Comparison of ENCODE assay signal across 8 cellular contexts in genomic region chr1:25906644-25907300, GRCh38. TPM values are rescaled to one million over a fixed set of nuclear protein-coding genes. Genes with fewer than 3 reads are reported as not detected.
A peak's percentile ranks its signal among the peaks of the same experiment; 100 is the strongest.
DNase-seq lines count a peak whose midpoint lies in the region; TF ChIP-seq lines count a peak whose summit lies in the region.

No MANE protein-coding gene starts in this region.

- peak overlapping the region; percentile 90 for H3K4me3 Mint-ChIP-seq in activated T-cell treated with anti-CD3 and anti-CD28 coated beads, Interleukin-2, amount 50 U/mL, for 24 hours
- peak overlapping the region; percentile 85 for H3K4me3 Mint-ChIP-seq in osteocyte (ENCODE audit: unreplicated experiment)

- H3K27ac Mint-ChIP-seq in activated T-cell treated with anti-CD3 and anti-CD28 coated beads, Interleukin-2, amount 50 U/mL, for 24 hours: peak overlapping the region; percentile 75
- no peak overlapping the region for H3K27ac Mint-ChIP-seq in osteocyte (ENCODE audit: unreplicated experiment)

- H3K4me1 Mint-ChIP-seq in activated T-cell treated with anti-CD3 and anti-CD28 coated beads, Interleukin-2, amount 50 U/mL, for 24 hours (ENCODE audit: low read depth): peaks cover 25% of the 10 kb centered on the region
- H3K4me1 Mint-ChIP-seq in osteocyte (ENCODE audit: unreplicated experiment): peaks cover 23% of the 10 kb centered on the region

- no peaks in the 10 kb centered on the region for H3K9me3 Mint-ChIP-seq in activated T-cell treated with anti-CD3 and anti-CD28 coated beads, Interleukin-2, amount 50 U/mL, for 24 hours
- H3K9me3 Mint-ChIP-seq in osteocyte (ENCODE audit: unreplicated experiment): no peaks in the 10 kb centered on the region

- TF ChIP-seq CTCF in fibroblast of the aortic adventitia (IDR thresholded peaks at IDR 0.05; ENCODE audit: insufficient read depth, low read length): no peak
- no peak for TF ChIP-seq CTCF in osteocyte (IDR thresholded peaks at IDR 0.05)

- H3K36me3 Mint-ChIP-seq in activated T-cell treated with anti-CD3 and anti-CD28 coated beads, Interleukin-2, amount 50 U/mL, for 24 hours (ENCODE audit: low read depth): peaks cover 34% of the 10 kb centered on the region
- H3K36me3 Mint-ChIP-seq in osteocyte (ENCODE audit: unreplicated experiment): no peaks in the 10 kb centered on the region

- peak overlapping the region; percentile 70 for H3K4me3 ChIP-seq in fibroblast of the aortic adventitia (ENCODE audit: low read depth, low read length)

- H3K27me3 Mint-ChIP-seq in activated T-cell treated with anti-CD3 and anti-CD28 coated beads, Interleukin-2, amount 50 U/mL, for 24 hours: no peaks in the 10 kb centered on the region
- H3K27me3 Mint-ChIP-seq in osteocyte (ENCODE audit: unreplicated experiment): no peaks in the 10 kb centered on the region

- DNase-seq in DMS53 (lab: John Stamatoyannopoulos, UW) (peak; percentile 81), NCI-H1930 (lab: John Stamatoyannopoulos, UW) (peak; percentile 38 to 42), fibroblast of the aortic adventitia (ENCODE audit: low read depth) (no peak), osteocyte (ENCODE audit: extremely low spot score, unreplicated experiment) (no peak), AG08396 (ENCODE audit: low spot score) (no peak), GM19240 (ENCODE audit: insufficient read length, low spot score) (no peak), SKM-1 (lab: John Stamatoyannopoulos, UW; ENCODE audit: unreplicated experiment) (no peak)
- no peak for DNase-seq in activated T-cell treated with anti-CD3 and anti-CD28 coated beads, Interleukin-2, amount 50 U/mL, for 24 hours

RNA-seq across cellular contexts. Expression of gene STMN1, which starts 0.6 kb away (rescaled TPM):
- total RNA-seq in fibroblast of the aortic adventitia (ENCODE audit: low replicate concordance) (89.5 and 137 TPM in 2 replicates), osteocyte (238 and 255 TPM in 2 replicates)

RNA-seq across cellular contexts. Expression of gene PAQR7, which starts 31.3 kb away (rescaled TPM):
- total RNA-seq in fibroblast of the aortic adventitia (ENCODE audit: low replicate concordance) (2.8 and 6.9 TPM in 2 replicates), osteocyte (11.0 and 11.6 TPM in 2 replicates)

RNA-seq across cellular contexts. Expression of gene AUNIP, which starts 47.5 kb away (rescaled TPM):
- total RNA-seq in fibroblast of the aortic adventitia (ENCODE audit: low replicate concordance) (4.8 TPM in 1 of 2 replicates, not detected in the other), osteocyte (1.3 and 1.9 TPM in 2 replicates)

Comparison
In these comparisons a context has a peak if more than half of its experiments do, and no peak if none do; other contexts are left out.
1. DNase-seq: peak in DMS53 (single experiment) and NCI-H1930 (2 of 2); none in activated T-cell treated with anti-CD3 and anti-CD28 coated beads, Interleukin-2, amount 50 U/mL, for 24 hours (single experiment), fibroblast of the aortic adventitia (single experiment), osteocyte (single experiment), AG08396 (single experiment), GM19240 (single experiment) and SKM-1 (single experiment).